In the genomic region with DNA sequence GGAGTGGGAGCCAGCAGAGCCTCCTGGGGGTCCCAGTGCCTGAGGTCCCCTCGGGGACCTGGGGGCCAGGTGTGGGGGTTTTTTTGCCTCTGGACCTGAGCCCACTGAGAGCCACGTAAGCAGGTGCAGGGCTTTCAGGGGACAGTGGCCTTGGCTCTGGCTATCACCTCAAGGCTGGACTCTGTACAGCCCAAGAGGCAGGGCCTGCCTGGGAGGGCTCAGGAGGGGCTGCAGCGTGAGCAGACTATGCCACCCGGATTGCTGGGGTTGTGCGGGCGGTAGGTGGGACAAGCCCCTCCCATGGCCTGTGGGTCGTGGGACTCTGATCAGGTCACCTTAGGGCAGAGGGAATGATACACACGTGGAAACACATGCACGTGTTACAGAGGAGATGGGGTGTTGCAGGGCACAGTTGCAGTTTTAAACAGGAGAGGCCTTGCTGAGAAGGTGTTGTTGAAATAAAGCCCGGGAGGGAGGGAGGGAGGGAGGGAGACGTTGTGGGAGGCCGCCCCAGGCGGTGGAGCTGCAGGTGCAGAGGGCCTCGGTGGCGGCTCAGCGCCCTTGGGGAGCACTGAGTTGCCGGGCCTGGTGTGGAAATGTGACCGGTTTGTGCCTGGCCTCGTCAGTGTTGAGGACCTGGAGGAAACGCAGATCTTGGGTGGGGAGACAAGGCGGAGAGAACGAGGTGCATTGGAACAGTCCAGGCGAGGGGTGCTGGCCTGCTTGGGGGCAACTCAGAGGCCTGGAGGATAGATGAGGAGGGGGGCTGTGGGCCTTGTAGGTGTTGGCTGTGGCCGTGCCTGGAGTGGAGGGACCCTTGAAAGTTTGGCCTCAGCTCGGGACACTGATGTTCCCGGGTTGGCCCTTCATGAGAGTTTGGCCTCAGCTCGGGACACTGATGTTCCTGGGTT, we compare ENCODE assay signal across 1 cellular context.
A peak's percentile ranks its signal among the peaks of the same experiment; 100 is the strongest.
TF ChIP-seq lines count a peak whose summit lies in the region.

No MANE protein-coding gene starts in this region.

TF ChIP-seq in HepG2, 621 proteins besides CTCF, POLR2A, EP300 and RAD21 (continued from another document and continues in another):
- TF ChIP-seq, protein P1, sequence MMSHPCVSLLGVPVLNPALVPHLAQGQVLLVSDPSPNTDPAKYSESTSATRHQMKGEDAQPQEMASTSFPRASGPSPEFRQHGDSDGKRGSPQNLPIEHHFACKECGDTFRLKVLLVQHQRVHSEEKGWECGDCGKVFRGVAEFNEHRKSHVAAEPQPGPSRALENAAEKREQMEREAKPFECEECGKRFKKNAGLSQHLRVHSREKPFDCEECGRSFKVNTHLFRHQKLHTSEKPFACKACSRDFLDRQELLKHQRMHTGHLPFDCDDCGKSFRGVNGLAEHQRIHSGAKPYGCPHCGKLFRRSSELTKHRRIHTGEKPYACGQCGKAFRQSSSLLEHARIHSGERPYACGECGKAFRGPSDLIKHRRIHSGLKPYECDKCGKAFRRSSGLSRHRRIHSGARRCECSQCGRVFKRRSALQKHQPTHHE (CRISPR knock-in tag; IDR thresholded peaks at IDR 0.05; ENCODE audit: borderline replicate concordance): no peak; the same call in 1 of the 2 replicates
- TF ChIP-seq ZNF572 (CRISPR knock-in tag; IDR thresholded peaks at IDR 0.05): peak; percentile 71; the same call in 1 of the 2 replicates
- TF ChIP-seq TCF12 (IDR thresholded peaks at IDR 0.05): no peak
- TF ChIP-seq TCF12 (CRISPR knock-in tag; IDR thresholded peaks at IDR 0.05): 0 out of 2 replicates have a peak, but pooled peaks have one; percentile 70
- TF ChIP-seq NONO (IDR thresholded peaks at IDR 0.05): no peak
- TF ChIP-seq NONO (CRISPR knock-in tag; conservative IDR thresholded peaks at IDR 0.05): peak; percentile 99
- TF ChIP-seq ZMYM4 (CRISPR knock-in tag; IDR thresholded peaks at IDR 0.05): 0 out of 2 replicates have a peak, but pooled peaks have one; percentile 21
- peak; percentile 77 for TF ChIP-seq ZNF331 (CRISPR knock-in tag; IDR thresholded peaks at IDR 0.05)
- no peak for TF ChIP-seq MAFF (IDR thresholded peaks at IDR 0.05; ENCODE audit: low read depth, low read length)
- 0 out of 2 replicates have a peak, but pooled peaks have one; percentile 19 for TF ChIP-seq MAZ (IDR thresholded peaks at IDR 0.05; ENCODE audit: borderline replicate concordance, low read depth, low read length)
- TF ChIP-seq MAZ (CRISPR knock-in tag; IDR thresholded peaks at IDR 0.05; ENCODE audit: low read depth): peak; percentile 84
- TF ChIP-seq, protein P2, sequence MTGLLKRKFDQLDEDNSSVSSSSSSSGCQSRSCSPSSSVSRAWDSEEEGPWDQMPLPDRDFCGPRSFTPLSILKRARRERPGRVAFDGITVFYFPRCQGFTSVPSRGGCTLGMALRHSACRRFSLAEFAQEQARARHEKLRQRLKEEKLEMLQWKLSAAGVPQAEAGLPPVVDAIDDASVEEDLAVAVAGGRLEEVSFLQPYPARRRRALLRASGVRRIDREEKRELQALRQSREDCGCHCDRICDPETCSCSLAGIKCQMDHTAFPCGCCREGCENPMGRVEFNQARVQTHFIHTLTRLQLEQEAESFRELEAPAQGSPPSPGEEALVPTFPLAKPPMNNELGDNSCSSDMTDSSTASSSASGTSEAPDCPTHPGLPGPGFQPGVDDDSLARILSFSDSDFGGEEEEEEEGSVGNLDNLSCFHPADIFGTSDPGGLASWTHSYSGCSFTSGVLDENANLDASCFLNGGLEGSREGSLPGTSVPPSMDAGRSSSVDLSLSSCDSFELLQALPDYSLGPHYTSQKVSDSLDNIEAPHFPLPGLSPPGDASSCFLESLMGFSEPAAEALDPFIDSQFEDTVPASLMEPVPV (CRISPR knock-in tag; IDR thresholded peaks at IDR 0.05): peak; percentile 66
- TF ChIP-seq ZNF563 (CRISPR knock-in tag; IDR thresholded peaks at IDR 0.05): peak; percentile 39; the same call in 1 of the 2 replicates
- peak; percentile 83 for TF ChIP-seq ZSCAN25 (CRISPR knock-in tag; IDR thresholded peaks at IDR 0.05)
- TF ChIP-seq ZNF230 (CRISPR knock-in tag; IDR thresholded peaks at IDR 0.05): peak; percentile 78; the same call in 1 of the 2 replicates
- 0 out of 2 replicates have a peak, but pooled peaks have one; percentile 40 for TF ChIP-seq GTF2F1 (IDR thresholded peaks at IDR 0.05; ENCODE audit: low read length)
- peak; percentile 89 for TF ChIP-seq AGO2 (optimal IDR thresholded peaks at IDR 0.05; ENCODE audit: low read depth, low read length)
- peak; percentile 87; the same call in 1 of the 2 replicates for TF ChIP-seq ESRRA (CRISPR knock-in tag; IDR thresholded peaks at IDR 0.05; ENCODE audit: low read depth)
- 0 out of 2 replicates have a peak, but pooled peaks have one; percentile 56 for TF ChIP-seq ZNF589 (CRISPR knock-in tag; conservative IDR thresholded peaks at IDR 0.05)
- no peak for TF ChIP-seq MTF1 (CRISPR knock-in tag; IDR thresholded peaks at IDR 0.05)
- TF ChIP-seq, protein P3, sequence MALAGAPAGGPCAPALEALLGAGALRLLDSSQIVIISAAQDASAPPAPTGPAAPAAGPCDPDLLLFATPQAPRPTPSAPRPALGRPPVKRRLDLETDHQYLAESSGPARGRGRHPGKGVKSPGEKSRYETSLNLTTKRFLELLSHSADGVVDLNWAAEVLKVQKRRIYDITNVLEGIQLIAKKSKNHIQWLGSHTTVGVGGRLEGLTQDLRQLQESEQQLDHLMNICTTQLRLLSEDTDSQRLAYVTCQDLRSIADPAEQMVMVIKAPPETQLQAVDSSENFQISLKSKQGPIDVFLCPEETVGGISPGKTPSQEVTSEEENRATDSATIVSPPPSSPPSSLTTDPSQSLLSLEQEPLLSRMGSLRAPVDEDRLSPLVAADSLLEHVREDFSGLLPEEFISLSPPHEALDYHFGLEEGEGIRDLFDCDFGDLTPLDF (CRISPR knock-in tag; IDR thresholded peaks at IDR 0.05): no peak
- TF ChIP-seq, protein P4, sequence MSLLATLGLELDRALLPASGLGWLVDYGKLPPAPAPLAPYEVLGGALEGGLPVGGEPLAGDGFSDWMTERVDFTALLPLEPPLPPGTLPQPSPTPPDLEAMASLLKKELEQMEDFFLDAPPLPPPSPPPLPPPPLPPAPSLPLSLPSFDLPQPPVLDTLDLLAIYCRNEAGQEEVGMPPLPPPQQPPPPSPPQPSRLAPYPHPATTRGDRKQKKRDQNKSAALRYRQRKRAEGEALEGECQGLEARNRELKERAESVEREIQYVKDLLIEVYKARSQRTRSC (CRISPR knock-in tag; IDR thresholded peaks at IDR 0.05; ENCODE audit: low read depth): 0 out of 2 replicates have a peak, but pooled peaks have one; percentile 71
- 0 out of 2 replicates have a peak, but pooled peaks have one; percentile 70 for TF ChIP-seq HOXA9 (CRISPR knock-in tag; IDR thresholded peaks at IDR 0.05; ENCODE audit: borderline replicate concordance)
- peak; percentile 60; the same call in 1 of the 2 replicates for TF ChIP-seq ZNF446 (CRISPR knock-in tag; IDR thresholded peaks at IDR 0.05)
- no peak for TF ChIP-seq RBFOX2 (IDR thresholded peaks at IDR 0.05; ENCODE audit: low read depth, low read length)
- TF ChIP-seq ZNF12 (CRISPR knock-in tag; IDR thresholded peaks at IDR 0.05): 0 out of 2 replicates have a peak, but pooled peaks have one; percentile 14
- TF ChIP-seq ARNT2 (CRISPR knock-in tag; IDR thresholded peaks at IDR 0.05; ENCODE audit: low read depth): 0 out of 2 replicates have a peak, but pooled peaks have one; percentile 40
- TF ChIP-seq, protein P5, sequence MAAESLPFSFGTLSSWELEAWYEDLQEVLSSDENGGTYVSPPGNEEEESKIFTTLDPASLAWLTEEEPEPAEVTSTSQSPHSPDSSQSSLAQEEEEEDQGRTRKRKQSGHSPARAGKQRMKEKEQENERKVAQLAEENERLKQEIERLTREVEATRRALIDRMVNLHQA (CRISPR knock-in tag; IDR thresholded peaks at IDR 0.05): no peak
- peak; percentile 68 for TF ChIP-seq MED1 (CRISPR knock-in tag; IDR thresholded peaks at IDR 0.05)
- TF ChIP-seq ZNF180 (CRISPR knock-in tag; IDR thresholded peaks at IDR 0.05; ENCODE audit: borderline replicate concordance, low read depth): no peak
- 0 out of 2 replicates have a peak, but pooled peaks have one; percentile 76 for TF ChIP-seq NR1H2 (CRISPR knock-in tag; IDR thresholded peaks at IDR 0.05; ENCODE audit: borderline replicate concordance, low read depth)
- TF ChIP-seq, protein P6, sequence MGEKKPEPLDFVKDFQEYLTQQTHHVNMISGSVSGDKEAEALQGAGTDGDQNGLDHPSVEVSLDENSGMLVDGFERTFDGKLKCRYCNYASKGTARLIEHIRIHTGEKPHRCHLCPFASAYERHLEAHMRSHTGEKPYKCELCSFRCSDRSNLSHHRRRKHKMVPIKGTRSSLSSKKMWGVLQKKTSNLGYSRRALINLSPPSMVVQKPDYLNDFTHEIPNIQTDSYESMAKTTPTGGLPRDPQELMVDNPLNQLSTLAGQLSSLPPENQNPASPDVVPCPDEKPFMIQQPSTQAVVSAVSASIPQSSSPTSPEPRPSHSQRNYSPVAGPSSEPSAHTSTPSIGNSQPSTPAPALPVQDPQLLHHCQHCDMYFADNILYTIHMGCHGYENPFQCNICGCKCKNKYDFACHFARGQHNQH (CRISPR knock-in tag; IDR thresholded peaks at IDR 0.05): peak; percentile 16; the same call in 1 of the 2 replicates
- TF ChIP-seq, protein P7, sequence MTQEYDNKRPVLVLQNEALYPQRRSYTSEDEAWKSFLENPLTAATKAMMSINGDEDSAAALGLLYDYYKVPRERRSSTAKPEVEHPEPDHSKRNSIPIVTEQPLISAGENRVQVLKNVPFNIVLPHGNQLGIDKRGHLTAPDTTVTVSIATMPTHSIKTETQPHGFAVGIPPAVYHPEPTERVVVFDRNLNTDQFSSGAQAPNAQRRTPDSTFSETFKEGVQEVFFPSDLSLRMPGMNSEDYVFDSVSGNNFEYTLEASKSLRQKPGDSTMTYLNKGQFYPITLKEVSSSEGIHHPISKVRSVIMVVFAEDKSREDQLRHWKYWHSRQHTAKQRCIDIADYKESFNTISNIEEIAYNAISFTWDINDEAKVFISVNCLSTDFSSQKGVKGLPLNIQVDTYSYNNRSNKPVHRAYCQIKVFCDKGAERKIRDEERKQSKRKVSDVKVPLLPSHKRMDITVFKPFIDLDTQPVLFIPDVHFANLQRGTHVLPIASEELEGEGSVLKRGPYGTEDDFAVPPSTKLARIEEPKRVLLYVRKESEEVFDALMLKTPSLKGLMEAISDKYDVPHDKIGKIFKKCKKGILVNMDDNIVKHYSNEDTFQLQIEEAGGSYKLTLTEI (CRISPR knock-in tag; conservative IDR thresholded peaks at IDR 0.05): no peak
- TF ChIP-seq, protein P8, sequence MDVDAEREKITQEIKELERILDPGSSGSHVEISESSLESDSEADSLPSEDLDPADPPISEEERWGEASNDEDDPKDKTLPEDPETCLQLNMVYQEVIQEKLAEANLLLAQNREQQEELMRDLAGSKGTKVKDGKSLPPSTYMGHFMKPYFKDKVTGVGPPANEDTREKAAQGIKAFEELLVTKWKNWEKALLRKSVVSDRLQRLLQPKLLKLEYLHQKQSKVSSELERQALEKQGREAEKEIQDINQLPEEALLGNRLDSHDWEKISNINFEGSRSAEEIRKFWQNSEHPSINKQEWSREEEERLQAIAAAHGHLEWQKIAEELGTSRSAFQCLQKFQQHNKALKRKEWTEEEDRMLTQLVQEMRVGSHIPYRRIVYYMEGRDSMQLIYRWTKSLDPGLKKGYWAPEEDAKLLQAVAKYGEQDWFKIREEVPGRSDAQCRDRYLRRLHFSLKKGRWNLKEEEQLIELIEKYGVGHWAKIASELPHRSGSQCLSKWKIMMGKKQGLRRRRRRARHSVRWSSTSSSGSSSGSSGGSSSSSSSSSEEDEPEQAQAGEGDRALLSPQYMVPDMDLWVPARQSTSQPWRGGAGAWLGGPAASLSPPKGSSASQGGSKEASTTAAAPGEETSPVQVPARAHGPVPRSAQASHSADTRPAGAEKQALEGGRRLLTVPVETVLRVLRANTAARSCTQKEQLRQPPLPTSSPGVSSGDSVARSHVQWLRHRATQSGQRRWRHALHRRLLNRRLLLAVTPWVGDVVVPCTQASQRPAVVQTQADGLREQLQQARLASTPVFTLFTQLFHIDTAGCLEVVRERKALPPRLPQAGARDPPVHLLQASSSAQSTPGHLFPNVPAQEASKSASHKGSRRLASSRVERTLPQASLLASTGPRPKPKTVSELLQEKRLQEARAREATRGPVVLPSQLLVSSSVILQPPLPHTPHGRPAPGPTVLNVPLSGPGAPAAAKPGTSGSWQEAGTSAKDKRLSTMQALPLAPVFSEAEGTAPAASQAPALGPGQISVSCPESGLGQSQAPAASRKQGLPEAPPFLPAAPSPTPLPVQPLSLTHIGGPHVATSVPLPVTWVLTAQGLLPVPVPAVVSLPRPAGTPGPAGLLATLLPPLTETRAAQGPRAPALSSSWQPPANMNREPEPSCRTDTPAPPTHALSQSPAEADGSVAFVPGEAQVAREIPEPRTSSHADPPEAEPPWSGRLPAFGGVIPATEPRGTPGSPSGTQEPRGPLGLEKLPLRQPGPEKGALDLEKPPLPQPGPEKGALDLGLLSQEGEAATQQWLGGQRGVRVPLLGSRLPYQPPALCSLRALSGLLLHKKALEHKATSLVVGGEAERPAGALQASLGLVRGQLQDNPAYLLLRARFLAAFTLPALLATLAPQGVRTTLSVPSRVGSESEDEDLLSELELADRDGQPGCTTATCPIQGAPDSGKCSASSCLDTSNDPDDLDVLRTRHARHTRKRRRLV (CRISPR knock-in tag; IDR thresholded peaks at IDR 0.05): peak; percentile 52; the same call in 1 of the 2 replicates
- no peak for TF ChIP-seq PCBP1 (IDR thresholded peaks at IDR 0.05; ENCODE audit: borderline replicate concordance, low read depth, low read length)
- peak; percentile 88 for TF ChIP-seq ZNF546 (CRISPR knock-in tag; conservative IDR thresholded peaks at IDR 0.05)
- TF ChIP-seq SCMH1 (CRISPR knock-in tag; IDR thresholded peaks at IDR 0.05; ENCODE audit: borderline replicate concordance): no peak
- TF ChIP-seq ZMAT3 (CRISPR knock-in tag; conservative IDR thresholded peaks at IDR 0.05): peak; percentile 15; the same call in 1 of the 2 replicates
- no peak for TF ChIP-seq HOXA7 (CRISPR knock-in tag; IDR thresholded peaks at IDR 0.05)
- TF ChIP-seq ZNF605 (CRISPR knock-in tag; IDR thresholded peaks at IDR 0.05): peak; percentile 90
- TF ChIP-seq, protein P9, sequence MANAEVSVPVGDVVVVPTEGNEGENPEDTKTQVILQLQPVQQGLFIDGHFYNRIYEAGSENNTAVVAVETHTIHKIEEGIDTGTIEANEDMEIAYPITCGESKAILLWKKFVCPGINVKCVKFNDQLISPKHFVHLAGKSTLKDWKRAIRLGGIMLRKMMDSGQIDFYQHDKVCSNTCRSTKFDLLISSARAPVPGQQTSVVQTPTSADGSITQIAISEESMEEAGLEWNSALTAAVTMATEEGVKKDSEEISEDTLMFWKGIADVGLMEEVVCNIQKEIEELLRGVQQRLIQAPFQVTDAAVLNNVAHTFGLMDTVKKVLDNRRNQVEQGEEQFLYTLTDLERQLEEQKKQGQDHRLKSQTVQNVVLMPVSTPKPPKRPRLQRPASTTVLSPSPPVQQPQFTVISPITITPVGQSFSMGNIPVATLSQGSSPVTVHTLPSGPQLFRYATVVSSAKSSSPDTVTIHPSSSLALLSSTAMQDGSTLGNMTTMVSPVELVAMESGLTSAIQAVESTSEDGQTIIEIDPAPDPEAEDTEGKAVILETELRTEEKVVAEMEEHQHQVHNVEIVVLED (CRISPR knock-in tag; IDR thresholded peaks at IDR 0.05; ENCODE audit: borderline replicate concordance): peak; percentile 56
- no peak for TF ChIP-seq IKZF1 (IDR thresholded peaks at IDR 0.05)
- TF ChIP-seq, protein P10, sequence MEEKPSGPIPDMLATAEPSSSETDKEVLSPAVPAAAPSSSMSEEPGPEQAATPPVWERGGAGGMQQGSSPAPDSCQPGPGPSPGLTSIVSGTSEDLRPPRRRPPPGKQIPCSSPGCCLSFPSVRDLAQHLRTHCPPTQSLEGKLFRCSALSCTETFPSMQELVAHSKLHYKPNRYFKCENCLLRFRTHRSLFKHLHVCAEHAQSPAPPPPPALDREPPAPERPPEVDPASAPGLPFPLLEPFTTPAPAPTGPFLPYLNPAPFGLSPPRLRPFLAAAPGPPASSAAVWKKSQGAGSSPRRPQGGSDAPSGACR (CRISPR knock-in tag; IDR thresholded peaks at IDR 0.05): no peak
